Comparison of ENCODE assay signal across 1 cellular context in the genomic region with DNA sequence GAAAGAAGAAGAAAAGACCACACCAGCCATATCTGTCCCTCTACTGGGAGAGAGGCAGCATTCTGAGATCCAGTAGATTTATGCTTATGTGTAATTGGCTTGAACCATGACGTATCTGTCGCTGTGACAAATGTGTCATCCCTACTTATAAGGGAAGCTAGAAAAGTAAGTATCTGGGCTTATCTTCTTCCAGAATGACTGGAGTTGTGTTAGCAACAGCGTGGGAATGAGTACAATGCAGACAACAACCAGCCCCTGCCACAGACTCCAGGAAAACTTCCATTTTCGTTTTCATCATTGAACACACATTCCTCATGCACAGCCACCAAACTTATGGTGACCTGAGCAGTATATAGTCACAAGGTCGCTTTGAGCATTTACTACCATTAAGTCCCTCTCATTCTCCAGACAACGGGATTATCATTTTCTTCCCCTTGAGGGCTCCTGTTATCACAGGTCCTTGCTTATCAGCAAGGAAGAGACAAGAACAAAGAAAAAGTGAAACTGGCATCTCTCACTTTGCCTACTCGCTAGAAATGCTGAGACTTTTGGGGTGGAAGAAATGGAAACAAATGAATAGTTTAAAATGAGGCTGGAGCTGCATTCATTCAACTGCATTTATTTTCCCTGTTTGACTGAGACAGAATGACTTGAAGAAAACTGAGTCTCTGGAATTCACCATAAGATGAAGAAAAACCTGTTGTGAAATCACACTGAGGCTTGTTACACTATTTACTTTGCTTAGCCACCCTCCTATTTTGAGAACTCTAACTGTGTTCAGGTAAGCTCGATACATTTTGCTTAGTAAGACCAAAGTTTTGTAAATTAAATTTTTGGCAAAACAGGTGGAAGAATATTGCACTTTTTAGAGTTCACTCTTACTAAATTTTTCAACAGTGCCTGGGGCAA.
TF ChIP-seq lines count a peak whose summit lies in the region.

No MANE protein-coding gene starts in this region.

TF ChIP-seq in WTC11, 78 proteins besides CTCF, POLR2A, EP300 and RAD21 (continued from another document):
- TF ChIP-seq, protein P1, sequence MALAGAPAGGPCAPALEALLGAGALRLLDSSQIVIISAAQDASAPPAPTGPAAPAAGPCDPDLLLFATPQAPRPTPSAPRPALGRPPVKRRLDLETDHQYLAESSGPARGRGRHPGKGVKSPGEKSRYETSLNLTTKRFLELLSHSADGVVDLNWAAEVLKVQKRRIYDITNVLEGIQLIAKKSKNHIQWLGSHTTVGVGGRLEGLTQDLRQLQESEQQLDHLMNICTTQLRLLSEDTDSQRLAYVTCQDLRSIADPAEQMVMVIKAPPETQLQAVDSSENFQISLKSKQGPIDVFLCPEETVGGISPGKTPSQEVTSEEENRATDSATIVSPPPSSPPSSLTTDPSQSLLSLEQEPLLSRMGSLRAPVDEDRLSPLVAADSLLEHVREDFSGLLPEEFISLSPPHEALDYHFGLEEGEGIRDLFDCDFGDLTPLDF (CRISPR knock-in tag; IDR thresholded peaks at IDR 0.05): no peak
